21 cellular contexts compared by ENCODE assay signal in genomic region chr5:131396882-131397281, GRCh38.
DNase-seq lines count a peak whose midpoint lies in the region; ATAC-seq and TF ChIP-seq lines count a peak whose summit lies in the region.
"Had no signal": no experiment of that assay in that cellular context is flagged by ENCODE, and none has a peak within 500 bp of the region (broad histone marks: within the 10 kb centered on the region; RNA-seq: fewer than 3 reads in every experiment).

No MANE protein-coding gene starts in this region.

- H3T11ph ChIP-seq in H9 (ENCODE audit: low read length) = no peak overlapping the region

- no peaks in the 10 kb centered on the region for H3K23me2 ChIP-seq in H9 (ENCODE audit: insufficient read length, low read depth, low read length, poor library complexity, severe bottlenecking)

- POLR2A ChIA-PET in activated naive CD8-positive, alpha-beta T cell treated with anti-CD3 and anti-CD28 coated beads, Interleukin-2, amount 10 ng/mL, durations not matched to agents 7 days and 5 days (lab: Charles Lee) = interaction anchor here (3.6 kb wide), 1 partner anchor 132 kb away, joined by 16 read pairs; the partner anchor contains the start of gene CDC42SE2

- peaks cover 81% of the 10 kb centered on the region for H3K36me3 Mint-ChIP-seq in T-helper 1 cell treated with Interleukin-12 subunit alpha and Interleukin-12 subunit beta and Interleukin-4 antibody, amounts not matched to agents 30 μg/mL and 1 μg/mL, for 36 hours (ENCODE audit: low read depth)
- H3K36me3 Mint-ChIP-seq in H9 (ENCODE audit: insufficient read depth in 1 of 3, low read depth in 3 of 3) (peaks cover 6 to 39% (median 32%) of the 10 kb centered on the region in 3 experiments), nephron (ENCODE audit: low read depth) (peaks cover 76% of the 10 kb centered on the region)
- peaks cover 77% of the 10 kb centered on the region for H3K36me3 Mint-ChIP-seq in activated naive CD8-positive, alpha-beta T cell treated with anti-CD3 and anti-CD28 coated beads, Interleukin-2, amount 10 ng/mL, durations not matched to agents 7 days and 5 days

- no peak for DNase-seq in T-helper 1 cell
- no peak for DNase-seq in H9
- DNase-seq in activated naive CD8-positive, alpha-beta T cell treated with anti-CD3 and anti-CD28 coated beads, Interleukin-2, amount 10 ng/mL, durations not matched to agents 7 days and 5 days = no peak
- DNase-seq in dedifferentiated amniotic fluid mesenchymal stem cell (ENCODE audit: extremely low spot score) = no peak
- DNase-seq: brain microvascular endothelial cell; HCEC 1CT; KBM-7; left lung; MV-4-11; NCI-H187; NCI-H226; stimulated activated CD4-positive, alpha-beta T cell treated with anti-CD3 and anti-CD28 coated beads, Interleukin-2, amount 100 ng/mL, for 24 hours; substantia nigra had no signal

- H3K27ac ChIP-seq in H9 (ENCODE audit: insufficient read length, low read depth, low read length) = no peak overlapping the region
- H3K27ac ChIP-seq: 22Rv1; BLaER1 treated with 17β-estradiol and CSF1 and Interleukin-3, amounts not matched to agents 10 nM and 100 nM; brain microvascular endothelial cell; left lung had no signal

- no peak overlapping the region for H2AFZ ChIP-seq in H9 (ENCODE audit: low read length)

- H4K20me1 ChIP-seq in H9 (ENCODE audit: control insufficient read depth, insufficient read depth, insufficient read length) = no peaks in the 10 kb centered on the region

- H3K9ac ChIP-seq in H9 (ENCODE audit: extremely low read depth, insufficient read length, low read length) = no peak overlapping the region
- H3K9ac ChIP-seq: BLaER1 treated with 17β-estradiol and CSF1 and Interleukin-3, amounts not matched to agents 10 nM and 100 nM had no signal

- no peaks in the 10 kb centered on the region for H3K9me3 ChIP-seq in H9 (ENCODE audit: control insufficient read depth, low read depth, low read length)

- no peaks in the 10 kb centered on the region for H3K79me1 ChIP-seq in H9 (ENCODE audit: insufficient read depth, low read depth, low read length, poor library complexity, severe bottlenecking)

- no peaks in the 10 kb centered on the region for H3K4me1 ChIP-seq in H9 (ENCODE audit: insufficient read depth, low read length)

- no peaks in the 10 kb centered on the region for H3K27me3 Mint-ChIP-seq in T-helper 1 cell treated with Interleukin-12 subunit alpha and Interleukin-12 subunit beta and Interleukin-4 antibody, amounts not matched to agents 30 μg/mL and 1 μg/mL, for 36 hours (ENCODE audit: low read depth)
- H3K27me3 Mint-ChIP-seq in H9 (ENCODE audit: low read depth) (no peaks in the 10 kb centered on the region), nephron (ENCODE audit: low read depth) (no peaks in the 10 kb centered on the region)
- no peaks in the 10 kb centered on the region for H3K27me3 Mint-ChIP-seq in activated naive CD8-positive, alpha-beta T cell treated with anti-CD3 and anti-CD28 coated beads, Interleukin-2, amount 10 ng/mL, durations not matched to agents 7 days and 5 days

- H3K23ac ChIP-seq in H9 (ENCODE audit: insufficient read length, low read depth, low read length) = no peak overlapping the region

- no CpG with 5 or more reads among the region's 4 CpGs for WGBS in H9 (ENCODE audit: extremely low coverage, insufficient read length, low lambda C conversion rate)

- H2BK12ac ChIP-seq in H9 (ENCODE audit: insufficient read length, low read depth, low read length) = no peak overlapping the region

- H3K27me3 ChIP-seq in H9 (ENCODE audit: insufficient read depth, low read length) = no peaks in the 10 kb centered on the region
- H3K27me3 ChIP-seq: BLaER1 treated with 17β-estradiol and CSF1 and Interleukin-3, amounts not matched to agents 10 nM and 100 nM; brain microvascular endothelial cell; esophagus muscularis mucosa; left lung had no signal

- no peak overlapping the region for H4K91ac ChIP-seq in H9 (ENCODE audit: insufficient read length, low read depth, low read length)

- H2BK15ac ChIP-seq in H9 (ENCODE audit: low read depth, low read length) = no peak overlapping the region

- peak overlapping the region; percentile 97 for H3K27ac Mint-ChIP-seq in T-helper 1 cell treated with Interleukin-12 subunit alpha and Interleukin-12 subunit beta and Interleukin-4 antibody, amounts not matched to agents 30 μg/mL and 1 μg/mL, for 36 hours
- peak overlapping the region in 2 of 3 experiments; percentile 21 to 33; a peak in 2 of 7 replicates for H3K27ac Mint-ChIP-seq in H9
- peak overlapping the region; percentile 28 for H3K27ac Mint-ChIP-seq in activated naive CD8-positive, alpha-beta T cell treated with anti-CD3 and anti-CD28 coated beads, Interleukin-2, amount 10 ng/mL, durations not matched to agents 7 days and 5 days
- H3K27ac Mint-ChIP-seq in nephron = peak overlapping the region in 2 of 3 experiments; percentile 60 to 65

- H2BK20ac ChIP-seq in H9 (ENCODE audit: low read depth, low read length, poor library complexity, severe bottlenecking) = no peak overlapping the region

- no peak overlapping the region for H3K18ac ChIP-seq in H9 (ENCODE audit: insufficient read length, low read depth, low read length)

- H4K8ac ChIP-seq in H9 (replicated peaks; ENCODE audit: insufficient read length, low read depth, low read length) = no peak overlapping the region

- H2BK5ac ChIP-seq in H9 (ENCODE audit: insufficient read length, low read length) = no peak overlapping the region

- no peak overlapping the region for H3K14ac ChIP-seq in H9 (ENCODE audit: insufficient read depth, low read length)

- H2AK5ac ChIP-seq in H9 (ENCODE audit: insufficient read length, low read length) = no peak overlapping the region

- H3K79me2 ChIP-seq in H9 (ENCODE audit: insufficient read depth, low read length) = no peaks in the 10 kb centered on the region

- no peak for TF ChIP-seq CTCF in H9 (conservative IDR thresholded peaks at IDR 0.05)
- no peak for TF ChIP-seq CTCF in nephron (IDR thresholded peaks at IDR 0.05; ENCODE audit: unreplicated experiment in 3 of 3)

- H3K9me3 Mint-ChIP-seq in T-helper 1 cell treated with Interleukin-12 subunit alpha and Interleukin-12 subunit beta and Interleukin-4 antibody, amounts not matched to agents 30 μg/mL and 1 μg/mL, for 36 hours = peaks cover 7% of the 10 kb centered on the region
- H3K9me3 Mint-ChIP-seq in H9 (peaks cover 0 to 2% of the 10 kb centered on the region in 2 experiments; a peak in 1 of 5 replicates), nephron (peaks cover 9% of the 10 kb centered on the region)
- H3K9me3 Mint-ChIP-seq in activated naive CD8-positive, alpha-beta T cell treated with anti-CD3 and anti-CD28 coated beads, Interleukin-2, amount 10 ng/mL, durations not matched to agents 7 days and 5 days = peaks cover 3% of the 10 kb centered on the region

- peaks cover 68% of the 10 kb centered on the region for H3K4me1 Mint-ChIP-seq in T-helper 1 cell treated with Interleukin-12 subunit alpha and Interleukin-12 subunit beta and Interleukin-4 antibody, amounts not matched to agents 30 μg/mL and 1 μg/mL, for 36 hours (ENCODE audit: low read depth)
- H3K4me1 Mint-ChIP-seq in H9 (no peaks in the 10 kb centered on the region), nephron (peaks cover 5% of the 10 kb centered on the region)
- H3K4me1 Mint-ChIP-seq in activated naive CD8-positive, alpha-beta T cell treated with anti-CD3 and anti-CD28 coated beads, Interleukin-2, amount 10 ng/mL, durations not matched to agents 7 days and 5 days = peaks cover 38% of the 10 kb centered on the region

- H3K56ac ChIP-seq in H9 (ENCODE audit: insufficient read length, low read depth, low read length) = no peak overlapping the region

- no peak overlapping the region for H4K5ac ChIP-seq in H9 (ENCODE audit: insufficient read length, low read depth, low read length)

- ATAC-seq in activated naive CD8-positive, alpha-beta T cell treated with anti-CD3 and anti-CD28 coated beads, Interleukin-2, amount 10 ng/mL, durations not matched to agents 7 days and 5 days (ENCODE audit: low read depth) = no peak
- ATAC-seq in HG03457 (IDR thresholded peaks at IDR 0.05; ENCODE audit: unreplicated experiment) (no peak), HG03460 (IDR thresholded peaks at IDR 0.05; ENCODE audit: unreplicated experiment) (no peak)
- ATAC-seq: left lung, SK-N-SH treated with all-trans-retinoic acid at 6 μM for 48 hours had no signal

- H3K4ac ChIP-seq in H9 (ENCODE audit: low read depth, low read length) = no peak overlapping the region

- H2BK120ac ChIP-seq in H9 (ENCODE audit: low read depth, low read length, poor library complexity, severe bottlenecking) = no peak overlapping the region

- H3K4me2 ChIP-seq in H9 (ENCODE audit: insufficient read depth, insufficient read length, low read length) = no peak overlapping the region
- H3K4me2 ChIP-seq: BLaER1 treated with 17β-estradiol and CSF1 and Interleukin-3, amounts not matched to agents 10 nM and 100 nM had no signal

- peak overlapping the region; percentile 38 for H3K4me3 Mint-ChIP-seq in T-helper 1 cell treated with Interleukin-12 subunit alpha and Interleukin-12 subunit beta and Interleukin-4 antibody, amounts not matched to agents 30 μg/mL and 1 μg/mL, for 36 hours
- H3K4me3 Mint-ChIP-seq in H9 (no peak overlapping the region), nephron (no peak overlapping the region)
- no peak overlapping the region for H3K4me3 Mint-ChIP-seq in activated naive CD8-positive, alpha-beta T cell treated with anti-CD3 and anti-CD28 coated beads, Interleukin-2, amount 10 ng/mL, durations not matched to agents 7 days and 5 days

Comparison
In these comparisons a context has a peak if more than half of its experiments do, and no peak if none do; other contexts are left out.
1. H3K27ac Mint-ChIP-seq: peak in every context shown above with its lines; median percentile 97 in T-helper 1 cell treated with Interleukin-12 subunit alpha and Interleukin-12 subunit beta and Interleukin-4 antibody, amounts not matched to agents 30 μg/mL and 1 μg/mL, for 36 hours; 62 in nephron; 28 in activated naive CD8-positive, alpha-beta T cell treated with anti-CD3 and anti-CD28 coated beads, Interleukin-2, amount 10 ng/mL, durations not matched to agents 7 days and 5 days; 27 in H9.